ENCODE assay signal across 8 cellular contexts in genomic region chr1:22709891-22710687, GRCh38. TPM values are rescaled to one million over a fixed set of nuclear protein-coding genes. Genes with fewer than 3 reads are reported as not detected.
DNase-seq lines count a peak whose midpoint lies in the region; FAIRE-seq and TF ChIP-seq lines count a peak whose summit lies in the region.

No MANE protein-coding gene starts in this region.

- no peak for TF ChIP-seq CTCF in HFFc6 (IDR thresholded peaks at IDR 0.05)
- no peak for TF ChIP-seq CTCF in RWPE1 (conservative IDR thresholded peaks at IDR 0.05; ENCODE audit: low read depth)
- no peak for TF ChIP-seq CTCF in bronchial epithelial cell (IDR thresholded peaks at IDR 0.05; ENCODE audit: insufficient read depth, low read length, severe bottlenecking)
- TF ChIP-seq CTCF in keratinocyte (optimal IDR thresholded peaks at IDR 0.05 in 1 of 3, IDR thresholded peaks at IDR 0.05 in 1 of 3, conservative IDR thresholded peaks at IDR 0.05 in 1 of 3; ENCODE audit: extremely low read depth in 1 of 3, insufficient read depth in 2 of 3, low read length in 3 of 3), result no peak

- peaks cover 38% of the 10 kb centered on the region for H4K20me1 ChIP-seq in BLaER1
- H4K20me1 ChIP-seq in keratinocyte (ENCODE audit: control insufficient read depth, extremely low read depth, insufficient read depth, low read length), result peaks cover 5% of the 10 kb centered on the region

- H3K4me3 ChIP-seq in BLaER1 (peak overlapping the region; percentile 71), bronchial epithelial cell (ENCODE audit: low read depth, low read length) (peak overlapping the region; percentile 57), keratinocyte (ENCODE audit: control insufficient read depth in 2 of 3, extremely low read depth in 1 of 3, insufficient read depth in 2 of 3, low read depth in 1 of 3, low read length in 3 of 3) (no peak overlapping the region)

- peak overlapping the region; percentile 92 for H3K4me2 ChIP-seq in BLaER1
- H3K4me2 ChIP-seq in keratinocyte (ENCODE audit: control insufficient read depth, extremely low read depth, insufficient read depth, low read depth, low read length), result no peak overlapping the region

- H3K27ac Mint-ChIP-seq in HFFc6, result no peak overlapping the region

- H3K4me1 ChIP-seq in BLaER1, result peaks cover 43% of the 10 kb centered on the region
- peaks cover 8% of the 10 kb centered on the region for H3K4me1 ChIP-seq in keratinocyte (ENCODE audit: control insufficient read depth, extremely low read depth, insufficient read depth, low read length)

- no peaks in the 10 kb centered on the region for H3K79me2 ChIP-seq in keratinocyte (ENCODE audit: control insufficient read depth, insufficient read depth, low read length)

- POLR2A ChIA-PET in RWPE1 (lab: Yijun Ruan, JAX; ENCODE audit: low non-redundant PET), result no interaction called here

- FAIRE-seq in bronchial epithelial cell (lab: Jason Lieb, UNC) (no peak), keratinocyte (lab: Jason Lieb, UNC) (no peak)

- H3K9me3 ChIP-seq in BLaER1 (no peaks in the 10 kb centered on the region), keratinocyte (ENCODE audit: control insufficient read depth, low read depth, low read length) (no peaks in the 10 kb centered on the region)

- H3K9me1 ChIP-seq in keratinocyte (ENCODE audit: control insufficient read depth, extremely low read depth, insufficient read depth, low read length), result no peaks in the 10 kb centered on the region

- H3K9ac ChIP-seq in BLaER1, result peak overlapping the region; percentile 86
- H3K9ac ChIP-seq in keratinocyte (ENCODE audit: control insufficient read depth, extremely low read depth, insufficient read depth, low read length), result peak overlapping the region; percentile 15

- dilution Hi-C loops in keratinocyte (cut with MboI; ENCODE audit: extremely low pct_ligation_motif_present, low sequenced_read_pairs), result loop anchor here (5.0 kb wide), 1 partner anchor 47 kb away; no protein-coding TSS in a partner anchor

- H3K27ac ChIP-seq in BLaER1, result peak overlapping the region; percentile 94
- H3K27ac ChIP-seq in RWPE1, result peak overlapping the region; percentile 78
- no peak overlapping the region for H3K27ac ChIP-seq in keratinocyte (ENCODE audit: control insufficient read depth, insufficient read depth, low read length)

- H3K4me3 Mint-ChIP-seq in HFFc6, result peak overlapping the region; percentile 72

- peak; percentile 44 for DNase-seq in HFFc6
- DNase-seq in RWPE1 (ENCODE audit: low spot score), result peak; percentile 51
- peak; percentile 7 for DNase-seq in bronchial epithelial cell (ENCODE audit: low read depth)
- no peak for DNase-seq in keratinocyte (ENCODE audit: low read depth, low spot score)
- DNase-seq in stimulated activated CD4-positive, alpha-beta T cell treated with anti-CD3 and anti-CD28 coated beads, Interleukin-4, amount 100 ng/mL, for 1 hour, result peak; percentile 52
- no peak for DNase-seq in NCI-H510A (lab: John Stamatoyannopoulos, UW)
- no peak for DNase-seq in NCI-H774 (lab: John Stamatoyannopoulos, UW)

- H3K36me3 ChIP-seq in BLaER1, result no peaks in the 10 kb centered on the region
- H3K36me3 ChIP-seq in bronchial epithelial cell (ENCODE audit: control insufficient read depth, insufficient read depth, low read length), result peaks cover 3% of the 10 kb centered on the region
- no peaks in the 10 kb centered on the region for H3K36me3 ChIP-seq in keratinocyte (ENCODE audit: control insufficient read depth in 2 of 2, extremely low read depth in 1 of 2, insufficient read depth in 2 of 2, low read length in 2 of 2)

- H3K27me3 ChIP-seq in BLaER1 (peaks cover 45% of the 10 kb centered on the region), bronchial epithelial cell (ENCODE audit: control insufficient read depth, insufficient read depth, low read length) (no peaks in the 10 kb centered on the region), keratinocyte (ENCODE audit: control insufficient read depth, extremely low read depth, insufficient read depth, low read length) (peaks cover 51% of the 10 kb centered on the region)

- H3K4me1 Mint-ChIP-seq in HFFc6 (ENCODE audit: low read depth), result peaks cover 26% of the 10 kb centered on the region

- H2AFZ ChIP-seq in keratinocyte (ENCODE audit: control insufficient read depth, low read length), result no peak overlapping the region

- CTCF ChIA-PET in RWPE1 (lab: Yijun Ruan, JAX), result interaction anchor here (0.6 to 0.7 kb wide), 3 partner anchors 19 to 753 kb away, joined by 3 to 5 read pairs (median 4); no protein-coding TSS in a partner anchor

- no peaks in the 10 kb centered on the region for H3K9me3 Mint-ChIP-seq in HFFc6

- H3K36me3 Mint-ChIP-seq in HFFc6 (ENCODE audit: low read depth), result no peaks in the 10 kb centered on the region; the same call in 1 of the 2 replicates

- peaks cover 7% of the 10 kb centered on the region for H3K27me3 Mint-ChIP-seq in HFFc6 (ENCODE audit: insufficient read depth)

RNA-seq across cellular contexts. Expression of gene EPHB2, which starts 0.6 kb away (rescaled TPM):
- 10 to 100 TPM; 13.1 to 36.4 (median 30.9) TPM for total RNA-seq in HFFc6 (2021; fragmentation: NEBNext Ultra II Directional; extraction: Animal tissue kit (Norgen Biotek cat#: 25700))
- total RNA-seq in bronchial epithelial cell, result 10.0 and 16.4 TPM in 2 replicates
- 0.09 to 0.82 TPM (median 0.10 TPM) in 3 replicates for polyA plus RNA-seq in keratinocyte
- polyA plus RNA-seq in keratinocyte (2011; ENCODE audit: low read depth), result 0.97 TPM
- polyA plus RNA-seq in keratinocyte (2011; cell fraction: cytosol; rRNA removed), result 0.13 and 0.22 TPM in 2 replicates
- polyA plus RNA-seq in keratinocyte (2011; cell fraction: nucleus; rRNA removed), result 0.60 and 0.70 TPM in 2 replicates
- polyA plus RNA-seq in keratinocyte (2012; ENCODE audit: low replicate concordance), result 0.15 and 1.1 TPM in 2 replicates
- 0.35 to 3.5 TPM (median 0.99 TPM) in 3 replicates for polyA minus RNA-seq in keratinocyte
- polyA minus RNA-seq in keratinocyte (2011; cell fraction: cytosol; rRNA and poly(A)+ RNA removed), result not detected
- 1.9 and 2.8 TPM in 2 replicates for polyA minus RNA-seq in keratinocyte (2011; cell fraction: nucleus; rRNA and poly(A)+ RNA removed)

RNA-seq across cellular contexts. Expression of gene C1QB, which starts 57.1 kb away (rescaled TPM):
- total RNA-seq in HFFc6 (2021; fragmentation: NEBNext Ultra II Directional; extraction: Animal tissue kit (Norgen Biotek cat#: 25700)), result not detected
- total RNA-seq in bronchial epithelial cell, result not detected in 2 replicates
- polyA plus RNA-seq in keratinocyte, result not detected in 3 replicates
- polyA plus RNA-seq in keratinocyte (2011; ENCODE audit: low read depth), result not detected
- not detected in 2 replicates for polyA plus RNA-seq in keratinocyte (2011; cell fraction: cytosol; rRNA removed)
- not detected in 2 replicates for polyA plus RNA-seq in keratinocyte (2011; cell fraction: nucleus; rRNA removed)
- polyA plus RNA-seq in keratinocyte (2012; ENCODE audit: low replicate concordance), result not detected in 2 replicates
- not detected in 3 replicates for polyA minus RNA-seq in keratinocyte
- not detected for polyA minus RNA-seq in keratinocyte (2011; cell fraction: cytosol; rRNA and poly(A)+ RNA removed)
- polyA minus RNA-seq in keratinocyte (2011; cell fraction: nucleus; rRNA and poly(A)+ RNA removed), result not detected in 2 replicates

Comparison
In these comparisons a context has a peak if more than half of its experiments do, and no peak if none do; other contexts are left out.
1. H3K4me3 ChIP-seq: peak in BLaER1 (single experiment) and bronchial epithelial cell (single experiment); none in keratinocyte (0 of 3).
2. DNase-seq: peak in HFFc6 (single experiment), RWPE1 (single experiment), bronchial epithelial cell (single experiment) and stimulated activated CD4-positive, alpha-beta T cell treated with anti-CD3 and anti-CD28 coated beads, Interleukin-4, amount 100 ng/mL, for 1 hour (single experiment); none in keratinocyte (single experiment), NCI-H510A (single experiment) and NCI-H774 (single experiment).